In the genomic region with DNA sequence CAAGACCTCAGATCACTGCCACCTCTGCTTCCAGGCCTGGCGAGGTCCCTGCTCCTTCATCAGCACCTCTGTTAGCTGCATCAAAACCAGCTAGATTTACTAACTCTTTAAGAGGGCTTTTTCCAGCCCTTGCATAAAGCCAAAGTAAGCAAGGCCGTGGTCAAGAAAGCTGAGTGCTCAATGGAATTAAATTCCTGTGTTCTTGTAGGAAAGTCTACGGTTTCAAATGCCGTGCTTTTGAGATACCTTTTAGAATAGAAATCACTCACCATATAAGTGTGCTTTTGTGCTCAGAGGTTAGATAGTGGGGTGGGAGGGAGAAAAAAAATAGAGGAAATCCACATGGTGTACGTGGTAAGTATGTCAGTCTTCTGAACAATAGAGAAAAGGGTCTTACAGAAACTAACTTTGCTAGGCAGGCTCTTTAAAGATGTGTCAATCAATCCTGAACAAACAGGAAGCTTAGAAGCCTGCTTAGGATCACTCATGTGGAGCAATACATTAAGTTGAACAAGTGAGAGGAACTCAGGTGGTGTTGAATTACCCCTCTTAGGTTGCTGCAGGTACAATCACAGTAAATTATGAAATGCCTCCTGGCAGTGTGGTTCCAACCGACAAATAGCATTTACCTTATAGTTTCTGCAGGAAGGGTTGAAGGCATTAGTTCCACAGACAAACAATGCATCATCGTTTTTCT, we compare ENCODE assay signal across 1 cellular context.
TF ChIP-seq lines count a peak whose summit lies in the region.

No MANE protein-coding gene starts in this region.

TF ChIP-seq in HepG2, 621 proteins besides CTCF, POLR2A, EP300 and RAD21:
- TF ChIP-seq PBX2 (CRISPR knock-in tag; IDR thresholded peaks at IDR 0.05) (0 out of 2 replicates have a peak, but pooled peaks have one; percentile 35), GATAD2A (CRISPR knock-in tag; IDR thresholded peaks at IDR 0.05) (no peak), ZNF879 (CRISPR knock-in tag; IDR thresholded peaks at IDR 0.05) (no peak)
